Comparison of ENCODE assay signal across 8 cellular contexts in genomic region chr17:45948881-45949624, GRCh38. TPM values are rescaled to one million over a fixed set of nuclear protein-coding genes. Genes with fewer than 3 reads are reported as not detected.
DNase-seq lines count a peak whose midpoint lies in the region; ATAC-seq and TF ChIP-seq lines count a peak whose summit lies in the region.

No MANE protein-coding gene starts in this region.

- peaks cover 38% of the 10 kb centered on the region for H3K27me3 Mint-ChIP-seq in activated B cell treated with CpG ODN at 0.5 μM for 24 hours

- H3K27ac ChIP-seq in mammary epithelial cell (ENCODE audit: insufficient read depth, low read depth, low read length): no peak overlapping the region

- H3K4me3 Mint-ChIP-seq in activated B cell treated with CpG ODN at 0.5 μM for 24 hours: peak overlapping the region; percentile 72

- intact Hi-C loops in activated B cell treated with CpG ODN at 0.5 μM for 24 hours (cut with micrococcal nuclease) (loop anchor here (2.0 kb wide), 1 partner anchor 26 kb away; no protein-coding TSS in a partner anchor), mammary epithelial cell (cut with micrococcal nuclease) (no loop called here)

- in situ Hi-C loops in mammary epithelial cell (cut with MboI; ENCODE audit: low sequenced_read_pairs in 2 of 2): no loop called here

- TF ChIP-seq CTCF in activated B cell treated with CpG ODN at 0.5 μM for 24 hours (IDR thresholded peaks at IDR 0.05) (no peak), mammary epithelial cell (conservative IDR thresholded peaks at IDR 0.05 in 1 of 2, IDR thresholded peaks at IDR 0.05 in 1 of 2; ENCODE audit: extremely low read depth in 1 of 2, insufficient read depth in 1 of 2, low read depth in 1 of 2, low read length in 2 of 2) (peak; percentile 47 to 77)

- H3K9ac ChIP-seq in mammary epithelial cell (ENCODE audit: insufficient read depth, low read length): no peak overlapping the region

- peaks cover 4% of the 10 kb centered on the region for H3K4me1 Mint-ChIP-seq in activated B cell treated with CpG ODN at 0.5 μM for 24 hours

- H4K20me1 ChIP-seq in mammary epithelial cell (ENCODE audit: insufficient read depth, low read length): no peaks in the 10 kb centered on the region

- CTCF ChIA-PET in activated B cell treated with CpG ODN at 0.5 μM for 24 hours (lab: Charles Lee): interaction anchor here (0.9 to 1.9 kb wide), 6 partner anchors 12 to 309 kb away, joined by 3 to 8 read pairs (median 4); no protein-coding TSS in a partner anchor
- CTCF ChIA-PET in mammary epithelial cell (lab: Charles Lee; ENCODE audit: low non-redundant PET): interaction anchor here (0.6 kb wide), 1 partner anchor 34 kb away, joined by 7 read pairs; no protein-coding TSS in a partner anchor

- peak overlapping the region; percentile 69 for H2AFZ ChIP-seq in mammary epithelial cell (ENCODE audit: low read depth, low read length)

- H3K79me2 ChIP-seq in mammary epithelial cell (ENCODE audit: insufficient read depth, low read length): no peaks in the 10 kb centered on the region

- H3K4me1 ChIP-seq in mammary epithelial cell (ENCODE audit: insufficient read depth, low read length): no peaks in the 10 kb centered on the region

- peak overlapping the region; percentile 25 for H3K4me3 ChIP-seq in Jurkat, Clone E6-1 (ENCODE audit: low read length)
- peak overlapping the region in 1 of 3 experiments; percentile 15 for H3K4me3 ChIP-seq in mammary epithelial cell (replicated peaks in 1 of 3; ENCODE audit: insufficient read depth in 1 of 3, low read depth in 2 of 3, low read length in 3 of 3)

- no TSS peak for BruUV-seq in mammary epithelial cell (replicated peaks; lab: Mats Ljungman, UMichigan)

- POLR2A ChIA-PET in activated B cell treated with CpG ODN at 0.5 μM for 24 hours (lab: Charles Lee): interaction anchor here (0.6 to 1.5 kb wide), 2 partner anchors 9 to 27 kb away, joined by 4 to 10 read pairs; no protein-coding TSS in a partner anchor

- DNase-seq in DMS153 treated with DMSO at 0.1 percent for 48 hours (lab: John Stamatoyannopoulos, UW; ENCODE audit: unreplicated experiment) (peak; percentile 66), activated B cell treated with CpG ODN at 0.5 μM for 24 hours (peak; percentile 65), mammary epithelial cell (peak; percentile 40), inferior parietal cortex (ENCODE audit: extremely low spot score) (peak; percentile 82)
- peak; percentile 24 for DNase-seq in Jurkat, Clone E6-1 (ENCODE audit: low read depth, low spot score)
- peak; percentile 43 to 66 for DNase-seq in stimulated activated CD4-positive, alpha-beta T cell treated with anti-CD3 and anti-CD28 coated beads, Interleukin-12 subunit alpha, Interleukin-12 subunit beta, amount 100 ng/mL, for 24 hours (ENCODE audit: low read depth in 2 of 2)

- ATAC-seq in activated B cell treated with CpG ODN at 0.5 μM for 24 hours (ENCODE audit: low read depth) (peak; percentile 97), GM21528 (IDR thresholded peaks at IDR 0.05; ENCODE audit: low FRiP score, unreplicated experiment) (no peak), HG02938 (IDR thresholded peaks at IDR 0.05; ENCODE audit: unreplicated experiment) (no peak)

- dilution Hi-C loops in mammary epithelial cell (cut with HindIII; ENCODE audit: low sequenced_read_pairs): loop anchor here (5.0 to 10.0 kb wide), 3 partner anchors 48 to 294 kb away; partner anchors contain the start of gene STH

- WGBS in mammary epithelial cell (ENCODE audit: low coverage, missing lambda C conversion rate): 8% methylated on average over 34 of the region's 34 CpGs

- H3K36me3 Mint-ChIP-seq in activated B cell treated with CpG ODN at 0.5 μM for 24 hours (ENCODE audit: low read depth): no peaks in the 10 kb centered on the region

- H3K4me2 ChIP-seq in mammary epithelial cell (ENCODE audit: insufficient read depth, low read depth, low read length): peak overlapping the region; percentile 81

- H3K27me3 ChIP-seq in mammary epithelial cell (ENCODE audit: insufficient read depth, low read length): no peaks in the 10 kb centered on the region

- no peak overlapping the region for H3K27ac Mint-ChIP-seq in activated B cell treated with CpG ODN at 0.5 μM for 24 hours

- H3K9me3 ChIP-seq in mammary epithelial cell (replicated peaks; ENCODE audit: insufficient read depth, low read length): no peaks in the 10 kb centered on the region

- no peaks in the 10 kb centered on the region for H3K9me3 Mint-ChIP-seq in activated B cell treated with CpG ODN at 0.5 μM for 24 hours

- no peaks in the 10 kb centered on the region for H3K36me3 ChIP-seq in mammary epithelial cell (ENCODE audit: insufficient read depth, low read length)

RNA-seq across cellular contexts. Expression of gene STH, which starts 50.0 kb away (rescaled TPM):
- polyA plus RNA-seq in Jurkat, Clone E6-1 (2012; ENCODE audit: insufficient read depth, insufficient read length): not detected
- not detected in 2 replicates for total RNA-seq in activated B cell treated with CpG ODN at 0.5 μM for 24 hours
- total RNA-seq in mammary epithelial cell: not detected
- polyA plus RNA-seq in mammary epithelial cell: not detected
- not detected for polyA minus RNA-seq in mammary epithelial cell

RNA-seq across cellular contexts. Expression of gene MAPT, which starts 54.7 kb away (rescaled TPM):
- 16.8 TPM for polyA plus RNA-seq in Jurkat, Clone E6-1 (2012; ENCODE audit: insufficient read depth, insufficient read length)
- total RNA-seq in activated B cell treated with CpG ODN at 0.5 μM for 24 hours (0.18 and 0.22 TPM in 2 replicates), mammary epithelial cell (under 1 TPM; under 0.01 to 0.54 TPM)
- polyA plus RNA-seq in mammary epithelial cell: 0.20 TPM
- 0.31 TPM for polyA minus RNA-seq in mammary epithelial cell

Comparison
In these comparisons a context has a peak if more than half of its experiments do, and no peak if none do; other contexts are left out.
1. DNase-seq: peak in every context shown above with its lines; median percentile 82 in inferior parietal cortex; 66 in DMS153 treated with DMSO at 0.1 percent for 48 hours; 65 in activated B cell treated with CpG ODN at 0.5 μM for 24 hours; 54 in stimulated activated CD4-positive, alpha-beta T cell treated with anti-CD3 and anti-CD28 coated beads, Interleukin-12 subunit alpha, Interleukin-12 subunit beta, amount 100 ng/mL, for 24 hours; 40 in mammary epithelial cell; 24 in Jurkat, Clone E6-1.